Comparison of ENCODE assay signal across 20 cellular contexts in the genomic region with DNA sequence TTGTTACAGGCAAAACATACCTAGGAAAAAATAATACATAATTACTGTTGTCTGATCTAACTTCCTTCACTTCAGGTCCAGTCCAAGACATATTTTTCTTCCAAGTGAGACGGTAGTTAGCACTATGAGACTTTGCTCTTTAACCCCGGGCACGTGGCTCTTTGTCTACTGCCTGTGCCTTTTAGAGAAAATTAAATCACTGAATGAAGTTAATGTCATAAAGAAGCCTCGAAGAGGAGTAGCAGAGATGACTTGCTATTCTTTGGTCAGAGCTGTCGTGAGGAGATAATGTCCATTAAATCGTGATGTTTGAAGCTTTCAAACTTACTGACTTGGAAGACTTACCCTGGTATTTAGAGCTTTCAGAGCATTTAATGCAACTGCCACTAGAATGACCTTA. TPM values are rescaled to one million over a fixed set of nuclear protein-coding genes. Genes with fewer than 3 reads are reported as not detected.
DNase-seq lines count a peak whose midpoint lies in the region; ATAC-seq, FAIRE-seq and TF ChIP-seq lines count a peak whose summit lies in the region.
"Had no signal": no experiment of that assay in that cellular context is flagged by ENCODE, and none has a peak within 500 bp of the region (broad histone marks: within the 10 kb centered on the region; RNA-seq: fewer than 3 reads in every experiment).

No MANE protein-coding gene starts in this region.

- CTCF ChIA-PET in activated naive CD4-positive, alpha-beta T cell treated with anti-CD3 and anti-CD28 coated beads for 36 hours (lab: Charles Lee) = interaction anchor here (0.9 to 3.4 kb wide), 9 partner anchors 9 to 227 kb away, joined by 3 to 15 read pairs (median 5); partner anchors contain the start of genes MUCL1 and TESPA1
- CTCF ChIA-PET in activated CD4-positive, alpha-beta memory T cell treated with anti-CD3 and anti-CD28 coated beads for 36 hours (lab: Charles Lee) = interaction anchor here (0.6 to 10.0 kb wide), 5 partner anchors 9 to 96 kb away, joined by 3 to 55 read pairs (median 11); partner anchors contain the start of gene TESPA1

- intact Hi-C loops in activated naive CD4-positive, alpha-beta T cell treated with anti-CD3 and anti-CD28 coated beads for 36 hours (cut with micrococcal nuclease) = loop anchor here (1.0 kb wide), 1 partner anchor 8 kb away; no protein-coding TSS in a partner anchor
- intact Hi-C loops in activated CD4-positive, alpha-beta memory T cell treated with anti-CD3 and anti-CD28 coated beads for 36 hours (cut with micrococcal nuclease) = no loop called here
- intact Hi-C loops in ovary (cut with DNase I) = no loop called here

- POLR2A ChIA-PET in activated CD4-positive, alpha-beta memory T cell treated with anti-CD3 and anti-CD28 coated beads for 36 hours (lab: Charles Lee) = no interaction called here

- no peak overlapping the region for H3K4me3 ChIP-seq in ovary
- H3K4me3 ChIP-seq: right atrium auricular region, SK-N-MC, vagina had no signal

- TF ChIP-seq CTCF in ovary (IDR thresholded peaks at IDR 0.05) = no peak

- peak overlapping the region; percentile 67 for H3K27ac Mint-ChIP-seq in activated naive CD4-positive, alpha-beta T cell treated with anti-CD3 and anti-CD28 coated beads for 36 hours
- H3K27ac Mint-ChIP-seq in activated CD4-positive, alpha-beta memory T cell treated with anti-CD3 and anti-CD28 coated beads for 36 hours = peak overlapping the region; percentile 85
- H3K27ac Mint-ChIP-seq in effector memory CD8-positive, alpha-beta T cell = peak overlapping the region; percentile 11 to 85
- H3K27ac Mint-ChIP-seq in stimulated activated effector memory CD8-positive, alpha-beta T cell treated with anti-CD3 and anti-CD28 coated beads, Interleukin-12 subunit alpha, Interleukin-12 subunit beta, amount 100 ng/mL, for 72 hours = peak overlapping the region; percentile 60

- no peaks in the 10 kb centered on the region for H3K27me3 Mint-ChIP-seq in activated naive CD4-positive, alpha-beta T cell treated with anti-CD3 and anti-CD28 coated beads for 36 hours (ENCODE audit: low read depth)
- H3K27me3 Mint-ChIP-seq in activated CD4-positive, alpha-beta memory T cell treated with anti-CD3 and anti-CD28 coated beads for 36 hours = no peaks in the 10 kb centered on the region
- H3K27me3 Mint-ChIP-seq in effector memory CD8-positive, alpha-beta T cell = no peaks in the 10 kb centered on the region

- H3K27me3 ChIP-seq in ovary = no peaks in the 10 kb centered on the region
- H3K27me3 ChIP-seq: right atrium auricular region, vagina had no signal

- no peak for TF ChIP-seq POLR2A in ovary (IDR thresholded peaks at IDR 0.05)

- H3K4me1 Mint-ChIP-seq in activated naive CD4-positive, alpha-beta T cell treated with anti-CD3 and anti-CD28 coated beads for 36 hours (ENCODE audit: low read depth) = peaks cover 90% of the 10 kb centered on the region
- peaks cover 88% of the 10 kb centered on the region for H3K4me1 Mint-ChIP-seq in activated CD4-positive, alpha-beta memory T cell treated with anti-CD3 and anti-CD28 coated beads for 36 hours (ENCODE audit: low read depth)
- peaks cover 41 to 79% of the 10 kb centered on the region in 2 donors for H3K4me1 Mint-ChIP-seq in effector memory CD8-positive, alpha-beta T cell (ENCODE audit: low read depth in 2 of 2)
- peaks cover 79% of the 10 kb centered on the region for H3K4me1 Mint-ChIP-seq in stimulated activated effector memory CD8-positive, alpha-beta T cell treated with anti-CD3 and anti-CD28 coated beads, Interleukin-12 subunit alpha, Interleukin-12 subunit beta, amount 100 ng/mL, for 72 hours

- peaks cover 66% of the 10 kb centered on the region for H3K36me3 Mint-ChIP-seq in activated naive CD4-positive, alpha-beta T cell treated with anti-CD3 and anti-CD28 coated beads for 36 hours (ENCODE audit: low read depth)
- peaks cover 74% of the 10 kb centered on the region for H3K36me3 Mint-ChIP-seq in activated CD4-positive, alpha-beta memory T cell treated with anti-CD3 and anti-CD28 coated beads for 36 hours
- H3K36me3 Mint-ChIP-seq in effector memory CD8-positive, alpha-beta T cell (ENCODE audit: insufficient read depth) = peaks cover 35% of the 10 kb centered on the region
- peaks cover 99% of the 10 kb centered on the region for H3K36me3 Mint-ChIP-seq in stimulated activated effector memory CD8-positive, alpha-beta T cell treated with anti-CD3 and anti-CD28 coated beads, Interleukin-12 subunit alpha, Interleukin-12 subunit beta, amount 100 ng/mL, for 72 hours

- 15 to 22% (median 18%) methylated on average over 6 of the region's 6 CpGs for WGBS in ovary, 3 donors

- no peak for FAIRE-seq in frontal cortex (lab: Jason Lieb, UNC)

- no peaks in the 10 kb centered on the region for H3K36me3 ChIP-seq in ovary
- H3K36me3 ChIP-seq: right atrium auricular region, vagina had no signal

- no peak for DNase-seq in activated naive CD4-positive, alpha-beta T cell treated with anti-CD3 and anti-CD28 coated beads for 36 hours
- no peak for DNase-seq in activated naive CD4-positive, alpha-beta T cell treated with anti-CD3 and anti-CD28 coated beads, Interleukin-2, amount 50 U/mL, for 16 hours
- DNase-seq in activated CD4-positive, alpha-beta memory T cell treated with anti-CD3 and anti-CD28 coated beads for 36 hours = no peak
- no peak for DNase-seq in effector memory CD8-positive, alpha-beta T cell
- no peak for DNase-seq in stimulated activated effector memory CD8-positive, alpha-beta T cell treated with anti-CD3 and anti-CD28 coated beads, Interleukin-12 subunit alpha, Interleukin-12 subunit beta, amount 100 ng/mL, for 72 hours (ENCODE audit: low spot score in 2 of 2)
- DNase-seq in frontal cortex (ENCODE audit: low spot score in 2 of 2) (no peak), ovary (no peak)
- DNase-seq: COR-L47, cortex of kidney, Kasumi-1, mesenchymal stem cell, NCI-H1105 treated with DMSO at 0.1 percent for 48 hours, NCI-H748 treated with DMSO at 0.1 percent for 48 hours had no signal

- peak overlapping the region; percentile 44 for H3K4me3 Mint-ChIP-seq in activated naive CD4-positive, alpha-beta T cell treated with anti-CD3 and anti-CD28 coated beads for 36 hours
- H3K4me3 Mint-ChIP-seq in activated CD4-positive, alpha-beta memory T cell treated with anti-CD3 and anti-CD28 coated beads for 36 hours = peak overlapping the region; percentile 45
- H3K4me3 Mint-ChIP-seq in effector memory CD8-positive, alpha-beta T cell = peak overlapping the region in 1 of 2 donors; percentile 7
- peak overlapping the region; percentile 67 for H3K4me3 Mint-ChIP-seq in stimulated activated effector memory CD8-positive, alpha-beta T cell treated with anti-CD3 and anti-CD28 coated beads, Interleukin-12 subunit alpha, Interleukin-12 subunit beta, amount 100 ng/mL, for 72 hours

- H3K27ac ChIP-seq in ovary = peak overlapping the region in 1 of 2 donors; percentile 30
- H3K27ac ChIP-seq: right atrium auricular region, SK-N-MC, vagina, VCaP had no signal

- no peaks in the 10 kb centered on the region for H3K9me3 Mint-ChIP-seq in activated naive CD4-positive, alpha-beta T cell treated with anti-CD3 and anti-CD28 coated beads for 36 hours
- no peaks in the 10 kb centered on the region for H3K9me3 Mint-ChIP-seq in activated CD4-positive, alpha-beta memory T cell treated with anti-CD3 and anti-CD28 coated beads for 36 hours
- no peaks in the 10 kb centered on the region for H3K9me3 Mint-ChIP-seq in effector memory CD8-positive, alpha-beta T cell
- no peaks in the 10 kb centered on the region for H3K9me3 Mint-ChIP-seq in stimulated activated effector memory CD8-positive, alpha-beta T cell treated with anti-CD3 and anti-CD28 coated beads, Interleukin-12 subunit alpha, Interleukin-12 subunit beta, amount 100 ng/mL, for 72 hours

- no peak for TF ChIP-seq EP300 in ovary (IDR thresholded peaks at IDR 0.05)

- H3K9me3 ChIP-seq in ovary = no peaks in the 10 kb centered on the region
- H3K9me3 ChIP-seq: right atrium auricular region, vagina had no signal

- peaks cover 3% of the 10 kb centered on the region for H3K4me1 ChIP-seq in ovary (ENCODE audit: insufficient read depth)
- H3K4me1 ChIP-seq: right atrium auricular region, vagina had no signal

- no peak for ATAC-seq in effector memory CD8-positive, alpha-beta T cell (replicated peaks)
- no peak for ATAC-seq in stimulated activated effector memory CD8-positive, alpha-beta T cell treated with anti-CD3 and anti-CD28 coated beads, Interleukin-12 subunit alpha, Interleukin-12 subunit beta, amount 100 ng/mL, for 72 hours
- no peak for ATAC-seq in HG02759 (IDR thresholded peaks at IDR 0.05; ENCODE audit: unreplicated experiment)

RNA-seq across cellular contexts. Expression of gene TESPA1, which starts 8.7 kb away (rescaled TPM):
- 10 to 100 TPM; 43.9 to 45.1 TPM for total RNA-seq in activated naive CD4-positive, alpha-beta T cell treated with anti-CD3 and anti-CD28 coated beads for 36 hours
- total RNA-seq in activated CD4-positive, alpha-beta memory T cell treated with anti-CD3 and anti-CD28 coated beads for 36 hours = 10 to 100 TPM; 73.9 to 74.8 TPM
- not detected for total RNA-seq in frontal cortex
- total RNA-seq in ovary = 1 to 10 TPM; 1.3 to 3.5 (median 3.1) TPM
- polyA plus RNA-seq in ovary = 1 to 10 TPM; 3.4 to 5.9 TPM

RNA-seq across cellular contexts. Expression of gene NEUROD4, which starts 43.9 kb away (rescaled TPM):
- total RNA-seq in activated naive CD4-positive, alpha-beta T cell treated with anti-CD3 and anti-CD28 coated beads for 36 hours = not detected
- not detected for total RNA-seq in activated CD4-positive, alpha-beta memory T cell treated with anti-CD3 and anti-CD28 coated beads for 36 hours
- total RNA-seq in frontal cortex (2.9 TPM), ovary (not detected)
- not detected for polyA plus RNA-seq in ovary
- total RNA-seq: right atrium auricular region, subcutaneous adipose tissue, vagina had no signal
- polyA plus RNA-seq: esophagus had no signal

Comparison
In these comparisons a context has a peak if more than half of its experiments do, and no peak if none do; other contexts are left out.
1. RNA of gene TESPA1, which starts 8.7 kb away (total RNA-seq): 73.9 to 74.8 TPM in activated CD4-positive, alpha-beta memory T cell treated with anti-CD3 and anti-CD28 coated beads for 36 hours and 43.9 to 45.1 TPM in activated naive CD4-positive, alpha-beta T cell treated with anti-CD3 and anti-CD28 coated beads for 36 hours; 1.3 to 3.5 TPM in ovary and not detected in frontal cortex (single experiment); every median in the first group is over 4 times any median in the second.
2. Peak in every context shown above with its lines, with median percentiles within 50 percentile points of each other: H3K27ac Mint-ChIP-seq.